12 cellular contexts compared by ENCODE assay signal in the genomic region with DNA sequence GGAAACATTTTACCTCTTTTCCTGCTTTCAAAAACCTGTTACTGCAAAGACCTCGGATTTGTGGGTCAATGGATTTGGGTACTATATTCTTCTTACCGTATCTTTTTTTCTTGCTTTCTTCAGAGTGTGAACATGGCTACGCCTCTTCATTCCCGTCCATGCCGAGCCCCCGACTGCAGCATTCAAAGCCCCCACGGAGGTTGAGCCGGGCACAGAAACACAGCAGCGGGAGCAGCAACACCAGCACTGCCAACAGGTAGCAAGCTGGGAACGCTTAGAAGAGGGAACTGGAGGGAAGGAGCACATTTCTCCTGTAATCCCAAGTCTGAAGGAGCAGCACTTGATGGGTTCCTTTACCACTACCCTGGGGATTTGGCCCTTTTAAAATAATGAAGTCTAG. TPM values are rescaled to one million over a fixed set of nuclear protein-coding genes. Genes with fewer than 3 reads are reported as not detected.
DNase-seq lines count a peak whose midpoint lies in the region; ATAC-seq and TF ChIP-seq lines count a peak whose summit lies in the region.
"Had no signal": no experiment of that assay in that cellular context is flagged by ENCODE, and none has a peak within 500 bp of the region (broad histone marks: within the 10 kb centered on the region; RNA-seq: fewer than 3 reads in every experiment).

No MANE protein-coding gene starts in this region.

- no peak overlapping the region for H2BK15ac ChIP-seq in H9 (ENCODE audit: low read depth, low read length)

- no peaks in the 10 kb centered on the region for H3K9me2 ChIP-seq in neural cell (ENCODE audit: insufficient read depth, low read length)

- no peak overlapping the region for H3K27ac ChIP-seq in BLaER1
- no peak overlapping the region for H3K27ac ChIP-seq in H9 (ENCODE audit: insufficient read length, low read depth, low read length)
- H3K27ac ChIP-seq in neural cell (ENCODE audit: low read length): no peak overlapping the region

- intact Hi-C loops in CD14-positive monocyte (cut with micrococcal nuclease): loop anchor here (5.0 kb wide), 2 partner anchors 44 to 54 kb away; no protein-coding TSS in a partner anchor

- H4K8ac ChIP-seq in H9 (replicated peaks; ENCODE audit: insufficient read length, low read depth, low read length): no peak overlapping the region

- no peaks in the 10 kb centered on the region for H3K79me1 ChIP-seq in H9 (ENCODE audit: insufficient read depth, low read depth, low read length, poor library complexity, severe bottlenecking)

- peaks cover 72% of the 10 kb centered on the region for H4K20me1 ChIP-seq in BLaER1
- H4K20me1 ChIP-seq in H9 (ENCODE audit: control insufficient read depth, insufficient read depth, insufficient read length): no peaks in the 10 kb centered on the region
- no peaks in the 10 kb centered on the region for H4K20me1 ChIP-seq in neural cell (ENCODE audit: insufficient read depth)

- TF ChIP-seq CTCF in H9 (conservative IDR thresholded peaks at IDR 0.05) (no peak), neural cell (IDR thresholded peaks at IDR 0.05; ENCODE audit: poor library complexity, severe bottlenecking) (no peak), CD14-positive monocyte (IDR thresholded peaks at IDR 0.05) (no peak)

- H3K4me3 ChIP-seq in BLaER1: no peak overlapping the region
- peak overlapping the region; percentile 84 for H3K4me3 ChIP-seq in neural cell (ENCODE audit: low read length)

- H3K4ac ChIP-seq in H9 (ENCODE audit: low read depth, low read length): no peak overlapping the region

- H3K36me3 ChIP-seq in BLaER1 (peaks cover 23% of the 10 kb centered on the region), neural cell (ENCODE audit: insufficient read depth, low read length) (no peaks in the 10 kb centered on the region)

- H3F3A ChIP-seq in neural cell (ENCODE audit: insufficient read depth, low read length, poor library complexity, severe bottlenecking): no peaks in the 10 kb centered on the region

- H3K4me1 Mint-ChIP-seq in H9 (peaks cover 15 to 18% of the 10 kb centered on the region in 2 experiments), CD14-positive monocyte (peaks cover 19% of the 10 kb centered on the region)
- peaks cover 29% of the 10 kb centered on the region for H3K4me1 Mint-ChIP-seq in central memory CD8-positive, alpha-beta T cell

- no peak overlapping the region for H2BK20ac ChIP-seq in H9 (ENCODE audit: low read depth, low read length, poor library complexity, severe bottlenecking)

- H3K27me3 Mint-ChIP-seq in H9 (ENCODE audit: low read depth) (peaks cover 20% of the 10 kb centered on the region), CD14-positive monocyte (ENCODE audit: low read depth in 3 of 3) (no peaks in the 10 kb centered on the region)
- peaks cover 3% of the 10 kb centered on the region for H3K27me3 Mint-ChIP-seq in central memory CD8-positive, alpha-beta T cell

- H2AFZ ChIP-seq in H9 (ENCODE audit: low read length) (no peak overlapping the region), neural cell (ENCODE audit: low read depth, low read length) (no peak overlapping the region)

- TF ChIP-seq EP300 in neural cell (conservative IDR thresholded peaks at IDR 0.05; ENCODE audit: poor library complexity, severe bottlenecking): no peak

- H4K5ac ChIP-seq in H9 (ENCODE audit: insufficient read length, low read depth, low read length): no peak overlapping the region

- H3K14ac ChIP-seq in H9 (ENCODE audit: insufficient read depth, low read length): no peak overlapping the region

- peaks cover 4% of the 10 kb centered on the region for H3K23me2 ChIP-seq in H9 (ENCODE audit: insufficient read length, low read depth, low read length, poor library complexity, severe bottlenecking)

- H3T11ph ChIP-seq in H9 (ENCODE audit: low read length): no peak overlapping the region

- H3K27me3 ChIP-seq in BLaER1 (no peaks in the 10 kb centered on the region), H9 (ENCODE audit: insufficient read depth, low read length) (no peaks in the 10 kb centered on the region), neural cell (ENCODE audit: insufficient read depth, low read depth, low read length) (no peaks in the 10 kb centered on the region)

- no peak overlapping the region for H2AK5ac ChIP-seq in H9 (ENCODE audit: insufficient read length, low read length)

- H2BK120ac ChIP-seq in H9 (ENCODE audit: low read depth, low read length, poor library complexity, severe bottlenecking): no peak overlapping the region

- H3K18ac ChIP-seq in H9 (ENCODE audit: insufficient read length, low read depth, low read length): no peak overlapping the region

- peak overlapping the region; percentile 91 for H3K4me2 ChIP-seq in BLaER1
- no peak overlapping the region for H3K4me2 ChIP-seq in H9 (ENCODE audit: insufficient read depth, insufficient read length, low read length)
- peak overlapping the region; percentile 25 for H3K4me2 ChIP-seq in neural cell (ENCODE audit: low read length)

- peak overlapping the region; percentile 90 to 94 for H3K4me3 Mint-ChIP-seq in H9
- peak overlapping the region; percentile 93 for H3K4me3 Mint-ChIP-seq in central memory CD8-positive, alpha-beta T cell
- peak overlapping the region in 1 of 2 donors; percentile 24 for H3K4me3 Mint-ChIP-seq in CD14-positive monocyte

- no CpG with 5 or more reads among the region's 10 CpGs for WGBS in H9 (ENCODE audit: extremely low coverage, insufficient read length, low lambda C conversion rate)

- no peak overlapping the region for H2BK5ac ChIP-seq in H9 (ENCODE audit: insufficient read length, low read length)

- no peak overlapping the region for H3K56ac ChIP-seq in H9 (ENCODE audit: insufficient read length, low read depth, low read length)

- H3K36me3 Mint-ChIP-seq in H9 (ENCODE audit: insufficient read depth in 1 of 3, low read depth in 3 of 3) (peaks cover 2 to 9% (median 2%) of the 10 kb centered on the region in 3 experiments; a peak in 2 of 7 replicates), CD14-positive monocyte (peaks cover 15 to 34% of the 10 kb centered on the region in 2 donors)
- peaks cover 16% of the 10 kb centered on the region for H3K36me3 Mint-ChIP-seq in central memory CD8-positive, alpha-beta T cell (ENCODE audit: insufficient read depth)

- no peak overlapping the region for H2BK12ac ChIP-seq in H9 (ENCODE audit: insufficient read length, low read depth, low read length)

- H3K27ac Mint-ChIP-seq in H9 (no peak overlapping the region), CD14-positive monocyte (peak overlapping the region in 1 of 7 donors; percentile 12)
- H3K27ac Mint-ChIP-seq in central memory CD8-positive, alpha-beta T cell (ENCODE audit: low read depth): no peak overlapping the region

- H3K4me1 ChIP-seq in BLaER1 (peaks cover 18% of the 10 kb centered on the region), H9 (ENCODE audit: insufficient read depth, low read length) (no peaks in the 10 kb centered on the region)

- no peak for DNase-seq in H9
- DNase-seq in central memory CD8-positive, alpha-beta T cell (ENCODE audit: low spot score in 2 of 2): no peak
- no peak for DNase-seq in HUDEP-2 (lab: John Stamatoyannopoulos, UW; ENCODE audit: unreplicated experiment in 76 of 76)
- no peak for DNase-seq in CD14-positive monocyte (ENCODE audit: low spot score)
- DNase-seq: activated CD4-positive, alpha-beta T cell treated with anti-CD3 and anti-CD28 coated beads for 48 hours; central memory CD4-positive, alpha-beta T cell; KG1; NCI-H2171 had no signal

- ATAC-seq in central memory CD8-positive, alpha-beta T cell (replicated peaks; ENCODE audit: extremely low read depth, poor library complexity, severe bottlenecking): no peak
- ATAC-seq in HG03460 (IDR thresholded peaks at IDR 0.05; ENCODE audit: unreplicated experiment) (no peak), GM18873 (IDR thresholded peaks at IDR 0.05; ENCODE audit: low FRiP score, unreplicated experiment) (no peak)

- no peak for TF ChIP-seq RAD21 in neural cell (conservative IDR thresholded peaks at IDR 0.05)

- no peak overlapping the region for H3K23ac ChIP-seq in H9 (ENCODE audit: insufficient read length, low read depth, low read length)

- H3K9ac ChIP-seq in BLaER1 (peak overlapping the region; percentile 75; the same call in 1 of the 2 replicates), H9 (ENCODE audit: extremely low read depth, insufficient read length, low read length) (no peak overlapping the region), neural cell (ENCODE audit: low read length) (no peak overlapping the region)

- no peaks in the 10 kb centered on the region for H3K9me3 Mint-ChIP-seq in H9
- no peaks in the 10 kb centered on the region for H3K9me3 Mint-ChIP-seq in central memory CD8-positive, alpha-beta T cell
- peaks cover 0 to 2% (median 0%) of the 10 kb centered on the region in 7 donors for H3K9me3 Mint-ChIP-seq in CD14-positive monocyte

- H3K79me2 ChIP-seq in H9 (ENCODE audit: insufficient read depth, low read length) (no peaks in the 10 kb centered on the region), neural cell (replicated peaks; ENCODE audit: insufficient read depth, low read length) (peaks cover 8% of the 10 kb centered on the region)

- H4K91ac ChIP-seq in H9 (ENCODE audit: insufficient read length, low read depth, low read length): no peak overlapping the region

- H3K9me3 ChIP-seq in BLaER1: no peaks in the 10 kb centered on the region
- H3K9me3 ChIP-seq in H9 (ENCODE audit: control insufficient read depth, low read depth, low read length): no peaks in the 10 kb centered on the region
- H3K9me3 ChIP-seq in neural cell (ENCODE audit: low read length): no peaks in the 10 kb centered on the region

TF ChIP-seq in neural cell, 6 proteins besides CTCF, POLR2A, EP300 and RAD21 (continues in another document):
- TF ChIP-seq POLR2AphosphoS5 (IDR thresholded peaks at IDR 0.05) (no peak), SMC3 (conservative IDR thresholded peaks at IDR 0.05; ENCODE audit: poor library complexity) (no peak), MXI1 (conservative IDR thresholded peaks at IDR 0.05; ENCODE audit: poor library complexity, severe bottlenecking) (no peak), TAF1 (IDR thresholded peaks at IDR 0.05; ENCODE audit: low read depth) (no peak)

RNA-seq across cellular contexts. Expression of a gene that starts 20.7 kb away (rescaled TPM):
- 5.6 TPM in 2 replicates for total RNA-seq in H9 (2021)
- polyA plus RNA-seq in neural cell: 63.1 and 69.5 TPM in 2 replicates
- 70.4 TPM in 2 replicates for polyA minus RNA-seq in neural cell
- 10 to 100 TPM; 21.6 to 25.7 TPM for polyA plus RNA-seq in CD14-positive monocyte
